24 cellular contexts compared by ENCODE assay signal in genomic region chr3:181369637-181370036, GRCh38.
"Had no signal": no experiment of that assay in that cellular context is flagged by ENCODE, and none has a peak within 500 bp of the region (broad histone marks: within the 10 kb centered on the region; RNA-seq: fewer than 3 reads in every experiment).

No MANE protein-coding gene starts in this region.

- DNase-seq: activated CD4-positive, alpha-beta memory T cell treated with anti-CD3 and anti-CD28 coated beads, Interleukin-2, amount 10 ng/mL, durations not matched to agents 7 days and 5 days; activated CD4-positive, alpha-beta T cell treated with anti-CD3 and anti-CD28 coated beads for 36 hours; activated CD4-positive, alpha-beta T cell treated with anti-CD3 and anti-CD28 coated beads, Interleukin-2, amount 50 U/mL, for 1 hour; activated gamma-delta T cell treated with Interleukin-2 at 50 U/mL for 16 hours; activated naive CD4-positive, alpha-beta T cell treated with anti-CD3 and anti-CD28 coated beads, Interleukin-2, amount 10 ng/mL, durations not matched to agents 7 days and 5 days; activated naive CD8-positive, alpha-beta T cell treated with anti-CD3 and anti-CD28 coated beads for 36 hours; activated T-cell treated with anti-CD3 and anti-CD28 coated beads for 4 hours; activated T-cell treated with anti-CD3 and anti-CD28 coated beads, Interleukin-2, amount 50 U/mL, for 72 hours; cerebellar nuclear complex; NCI-H1092; NCI-H1417; NCI-H1694 treated with DMSO at 0.1 percent for 48 hours; NCI-H2029 treated with DMSO at 0.1 percent for 48 hours; NCI-H2171; NCI-H345; NCI-H510A; NCI-H526 treated with DMSO at 0.1 percent for 48 hours; PC-9; SHP77 treated with DMSO at 0.1 percent for 48 hours; T-helper 1 cell; WERI-Rb-1 had no signal

- H3K4me1 Mint-ChIP-seq: activated CD4-positive, alpha-beta memory T cell treated with anti-CD3 and anti-CD28 coated beads, Interleukin-2, amount 10 ng/mL, durations not matched to agents 7 days and 5 days; activated CD4-positive, alpha-beta T cell treated with anti-CD3 and anti-CD28 coated beads for 36 hours; activated naive CD4-positive, alpha-beta T cell treated with anti-CD3 and anti-CD28 coated beads, Interleukin-2, amount 10 ng/mL, durations not matched to agents 7 days and 5 days; activated naive CD8-positive, alpha-beta T cell treated with anti-CD3 and anti-CD28 coated beads for 36 hours had no signal

- H3K9me3 Mint-ChIP-seq: activated naive CD4-positive, alpha-beta T cell treated with anti-CD3 and anti-CD28 coated beads, Interleukin-2, amount 10 ng/mL, durations not matched to agents 7 days and 5 days; activated naive CD8-positive, alpha-beta T cell treated with anti-CD3 and anti-CD28 coated beads for 36 hours; activated T-helper 2 cell treated with anti-CD3 and anti-CD28 coated beads, Interferon-gamma antibody, Interleukin-2, Interleukin-4, amounts not matched to agents 10 μg/mL and 5 μg/mL and 100 μg/mL, durations not matched to agents 14 hours and 24 hours and 36 hours had no signal

- H3K9ac ChIP-seq: KMS-11 had no signal

- H3K36me3 ChIP-seq: WERI-Rb-1 had no signal

- H3K4me2 ChIP-seq: KMS-11, PC-9 had no signal

- H2AFZ ChIP-seq: PC-9 had no signal

- H3K27ac ChIP-seq: KMS-11, PC-9, SK-N-MC, WERI-Rb-1 had no signal

- H3K27ac Mint-ChIP-seq: activated CD4-positive, alpha-beta memory T cell treated with anti-CD3 and anti-CD28 coated beads, Interleukin-2, amount 10 ng/mL, durations not matched to agents 7 days and 5 days; activated CD4-positive, alpha-beta T cell treated with anti-CD3 and anti-CD28 coated beads for 36 hours; activated naive CD4-positive, alpha-beta T cell treated with anti-CD3 and anti-CD28 coated beads, Interleukin-2, amount 10 ng/mL, durations not matched to agents 7 days and 5 days; activated naive CD8-positive, alpha-beta T cell treated with anti-CD3 and anti-CD28 coated beads for 36 hours; activated T-cell treated with anti-CD3 and anti-CD28 coated beads, Interleukin-2, amount 50 U/mL, for 72 hours; activated T-helper 2 cell treated with anti-CD3 and anti-CD28 coated beads, Interferon-gamma antibody, Interleukin-2, Interleukin-4, amounts not matched to agents 10 μg/mL and 5 μg/mL and 100 μg/mL, durations not matched to agents 14 hours and 24 hours and 36 hours had no signal

- H3K36me3 Mint-ChIP-seq: activated naive CD4-positive, alpha-beta T cell treated with anti-CD3 and anti-CD28 coated beads, Interleukin-2, amount 10 ng/mL, durations not matched to agents 7 days and 5 days; activated naive CD8-positive, alpha-beta T cell treated with anti-CD3 and anti-CD28 coated beads for 36 hours had no signal

- ATAC-seq: activated CD4-positive, alpha-beta T cell treated with anti-CD3 and anti-CD28 coated beads for 36 hours; activated T-cell treated with anti-CD3 and anti-CD28 coated beads, Interleukin-2, amount 50 U/mL, for 72 hours had no signal

- H3K27me3 Mint-ChIP-seq: activated CD4-positive, alpha-beta memory T cell treated with anti-CD3 and anti-CD28 coated beads, Interleukin-2, amount 10 ng/mL, durations not matched to agents 7 days and 5 days; activated CD4-positive, alpha-beta T cell treated with anti-CD3 and anti-CD28 coated beads for 36 hours; activated naive CD4-positive, alpha-beta T cell treated with anti-CD3 and anti-CD28 coated beads, Interleukin-2, amount 10 ng/mL, durations not matched to agents 7 days and 5 days; activated naive CD8-positive, alpha-beta T cell treated with anti-CD3 and anti-CD28 coated beads for 36 hours had no signal

- H3K4me3 Mint-ChIP-seq: activated CD4-positive, alpha-beta memory T cell treated with anti-CD3 and anti-CD28 coated beads, Interleukin-2, amount 10 ng/mL, durations not matched to agents 7 days and 5 days; activated CD4-positive, alpha-beta T cell treated with anti-CD3 and anti-CD28 coated beads for 36 hours; activated naive CD4-positive, alpha-beta T cell treated with anti-CD3 and anti-CD28 coated beads, Interleukin-2, amount 10 ng/mL, durations not matched to agents 7 days and 5 days; activated naive CD8-positive, alpha-beta T cell treated with anti-CD3 and anti-CD28 coated beads for 36 hours; activated T-cell treated with anti-CD3 and anti-CD28 coated beads, Interleukin-2, amount 50 U/mL, for 72 hours had no signal

- H3K4me3 ChIP-seq: PC-9, SK-N-MC had no signal
